In the genomic region with DNA sequence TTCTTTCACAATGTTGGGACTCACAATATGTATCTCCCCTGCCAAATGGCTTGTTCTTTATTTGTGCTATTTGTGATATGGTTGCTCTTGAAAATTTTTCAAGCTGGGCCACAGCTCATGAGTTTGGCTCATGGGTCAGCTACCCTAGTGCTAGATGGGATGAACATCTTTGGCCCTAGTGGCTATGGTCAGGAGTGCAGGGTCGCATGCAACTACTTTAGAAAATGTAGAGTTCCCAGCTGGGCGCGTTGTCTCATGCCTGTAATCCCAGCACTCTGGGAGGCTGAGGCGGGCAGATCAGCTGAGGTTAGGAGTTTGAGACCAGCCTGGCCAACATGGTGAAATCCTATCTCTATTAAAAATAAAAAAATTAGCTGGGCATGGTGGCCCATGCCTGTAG, we compare ENCODE assay signal across 18 cellular contexts. TPM values are rescaled to one million over a fixed set of nuclear protein-coding genes. Genes with fewer than 3 reads are reported as not detected.
DNase-seq lines count a peak whose midpoint lies in the region; ATAC-seq, FAIRE-seq and TF ChIP-seq lines count a peak whose summit lies in the region.
"Had no signal": no experiment of that assay in that cellular context is flagged by ENCODE, and none has a peak within 500 bp of the region (broad histone marks: within the 10 kb centered on the region; RNA-seq: fewer than 3 reads in every experiment).

No MANE protein-coding gene starts in this region.

- in situ Hi-C loops in K562 (cut with MboI) = no loop called here

- no peak overlapping the region for H2AK5ac ChIP-seq in mesendoderm (ENCODE audit: low read length)

- no peaks in the 10 kb centered on the region for H3K79me1 ChIP-seq in mesendoderm (ENCODE audit: low read length)

- H4K20me1 ChIP-seq in K562 (replicated peaks; ENCODE audit: control insufficient read depth, insufficient read depth, low read length) = no peaks in the 10 kb centered on the region

- intact Hi-C loops in K562 (cut with micrococcal nuclease) = no loop called here

- H2BK120ac ChIP-seq in mesendoderm (ENCODE audit: low read depth, low read length) = no peak overlapping the region

- TF ChIP-seq CTCF in BJ (IDR thresholded peaks at IDR 0.05; ENCODE audit: insufficient read depth, low read depth, low read length) (0 out of 2 replicates have a peak, but pooled peaks have one; percentile 10), HFF-Myc (IDR thresholded peaks at IDR 0.05; ENCODE audit: low read depth, low read length, missing control alignments) (peak; percentile 5), K562 (IDR thresholded peaks at IDR 0.05 in 2 of 3, conservative IDR thresholded peaks at IDR 0.05 in 1 of 3; ENCODE audit: insufficient read depth in 2 of 3, low read depth in 1 of 3, low read length in 3 of 3) (peak in 1 of 3 experiments; percentile 21; a peak in 1 of 6 replicates)

- BruUV-seq in K562 (replicated peaks; lab: Mats Ljungman, UMichigan) = no TSS peak

- H2BK15ac ChIP-seq in mesendoderm (replicated peaks; ENCODE audit: low read depth) = no peak overlapping the region

- H3K27ac ChIP-seq in K562 (ENCODE audit: extremely low read depth, low read depth, low read length) = no peak overlapping the region
- H3K27ac ChIP-seq in mesendoderm (ENCODE audit: low read depth, low read length) = no peak overlapping the region
- H3K27ac ChIP-seq: breast epithelium had no signal

- no peaks in the 10 kb centered on the region for H3K79me2 ChIP-seq in K562 (ENCODE audit: control insufficient read depth, insufficient read depth, low read length)
- no peaks in the 10 kb centered on the region for H3K79me2 ChIP-seq in mesendoderm (ENCODE audit: control insufficient read depth, insufficient read depth, low read length)

- H3K18ac ChIP-seq in mesendoderm (ENCODE audit: low read length) = no peak overlapping the region

- H4K8ac ChIP-seq in mesendoderm (ENCODE audit: low read depth, low read length) = no peak overlapping the region

- no peak overlapping the region for H2AFZ ChIP-seq in K562 (ENCODE audit: low read depth, low read length)

- H3K4ac ChIP-seq in mesendoderm (ENCODE audit: low read depth, low read length) = no peak overlapping the region

- H3K4me3 ChIP-seq in BJ (ENCODE audit: low read depth, low read length) (no peak overlapping the region), HFF-Myc (replicated peaks; ENCODE audit: low read depth, low read length) (no peak overlapping the region), K562 (no peak overlapping the region), mesendoderm (ENCODE audit: low read length) (no peak overlapping the region)
- H3K4me3 ChIP-seq: breast epithelium had no signal

- POLR2A ChIA-PET in BJ (lab: Charles Lee) = no interaction called here
- POLR2A ChIA-PET in K562 (lab: Yijun Ruan, JAX) = no interaction called here

- H3K9me3 ChIP-seq in K562 (replicated peaks; ENCODE audit: control insufficient read depth, insufficient read depth, low read depth, low read length) = no peaks in the 10 kb centered on the region
- H3K9me3 ChIP-seq: breast epithelium, SK-N-SH had no signal

- ATAC-seq in K562 (peak; percentile 78), GM18868 (IDR thresholded peaks at IDR 0.05; ENCODE audit: unreplicated experiment) (no peak), GM19023 (IDR thresholded peaks at IDR 0.05; ENCODE audit: unreplicated experiment) (no peak)
- ATAC-seq: CD8-positive, alpha-beta T cell; left colon had no signal

- WGBS in K562 (ENCODE audit: insufficient coverage, low coverage, missing lambda C conversion rate) = 17% methylated on average over 4 of the region's 4 CpGs
- WGBS in mesendoderm (ENCODE audit: extremely low coverage, insufficient coverage, low lambda C conversion rate) = no CpG with 5 or more reads among the region's 4 CpGs

- DNase-seq in BJ (ENCODE audit: low read depth) = no peak
- no peak for DNase-seq in HFF-Myc (ENCODE audit: extremely low read depth, low read depth)
- DNase-seq in K562 (ENCODE audit: extremely low read depth in 1 of 4, low spot score in 3 of 4) = no peak
- peak; percentile 32 for DNase-seq in mesendoderm
- no peak for DNase-seq in NCI-H748 treated with DMSO at 0.1 percent for 48 hours (lab: John Stamatoyannopoulos, UW)
- DNase-seq in middle frontal gyrus (ENCODE audit: extremely low spot score, low spot score) = no peak
- DNase-seq: activated CD4-positive, alpha-beta T cell treated with anti-CD3 and anti-CD28 coated beads for 1 hour; CD8-positive, alpha-beta T cell; erythroblast; left colon; nephron progenitor cell; NK-92 treated with Interleukin-12 subunit alpha and Interleukin-12 subunit beta, amount 100 ng/mL, for 24 hours; posterior cingulate gyrus; SK-N-SH; stimulated activated CD4-positive, alpha-beta T cell treated with anti-CD3 and anti-CD28 coated beads, Interleukin-4, amount 100 ng/mL, for 4 hours had no signal

- H3K4me2 ChIP-seq in K562 (ENCODE audit: insufficient read depth, low read length) (no peak overlapping the region), mesendoderm (ENCODE audit: low read length) (no peak overlapping the region)
- H3K4me2 ChIP-seq: SK-N-SH had no signal

- no peak overlapping the region for H4K5ac ChIP-seq in mesendoderm (ENCODE audit: low read length)

- no peak for TF ChIP-seq RAD21 in K562 (CRISPR knock-in tag; conservative IDR thresholded peaks at IDR 0.05 in 1 of 2, IDR thresholded peaks at IDR 0.05 in 1 of 2)

- peak; percentile 46 for FAIRE-seq in K562 (lab: Jason Lieb, UNC)

- TF ChIP-seq EP300 in K562 (IDR thresholded peaks at IDR 0.05; ENCODE audit: low read length) = no peak

- H3K23ac ChIP-seq in mesendoderm (ENCODE audit: low read length) = no peak overlapping the region

- no peaks in the 10 kb centered on the region for H3K9me1 ChIP-seq in K562 (ENCODE audit: control insufficient read depth, insufficient read depth, low read length)

- no peak overlapping the region for H2BK5ac ChIP-seq in mesendoderm (ENCODE audit: low read length)

- H3K56ac ChIP-seq in mesendoderm (ENCODE audit: low read length) = no peak overlapping the region

- H3K9ac ChIP-seq in K562 (ENCODE audit: insufficient read depth in 1 of 2, low read depth in 2 of 2, low read length in 2 of 2) = no peak overlapping the region
- H3K9ac ChIP-seq in mesendoderm (ENCODE audit: low read length) = no peak overlapping the region
- H3K9ac ChIP-seq: SK-N-SH had no signal

- H3K27me3 ChIP-seq in BJ (ENCODE audit: control insufficient read depth, insufficient read depth, low read length) (no peaks in the 10 kb centered on the region), K562 (ENCODE audit: control insufficient read depth in 2 of 2, insufficient read depth in 2 of 2, low read length in 2 of 2) (peaks cover 14 to 26% of the 10 kb centered on the region in 2 experiments; a peak in 4 of 5 replicates), mesendoderm (ENCODE audit: insufficient read depth, low read length, poor library complexity) (no peaks in the 10 kb centered on the region)
- H3K27me3 ChIP-seq: breast epithelium had no signal

- CTCF ChIA-PET in BJ (lab: Yijun Ruan, JAX) = interaction anchor here (1.2 to 2.7 kb wide), 2 partner anchors 10 to 18 kb away, joined by 3 to 15 read pairs; no protein-coding TSS in a partner anchor
- CTCF ChIA-PET in K562 (lab: Yijun Ruan, JAX; ENCODE audit: low intra/inter-chr PET ratio) = no interaction called here

- H3K36me3 ChIP-seq in BJ (ENCODE audit: control insufficient read depth, insufficient read depth, low read length) = no peaks in the 10 kb centered on the region
- no peaks in the 10 kb centered on the region for H3K36me3 ChIP-seq in K562 (ENCODE audit: control insufficient read depth, insufficient read depth, low read length)
- H3K36me3 ChIP-seq in mesendoderm (ENCODE audit: control insufficient read depth, insufficient read depth, low read length) = no peaks in the 10 kb centered on the region
- H3K36me3 ChIP-seq: breast epithelium had no signal

- no peak for TF ChIP-seq POLR2A in K562 (conservative IDR thresholded peaks at IDR 0.05)

- H3K4me1 ChIP-seq in K562 (replicated peaks in 1 of 2; ENCODE audit: control insufficient read depth in 2 of 2, insufficient read depth in 2 of 2, low read length in 2 of 2) = no peaks in the 10 kb centered on the region
- H3K4me1 ChIP-seq in mesendoderm (ENCODE audit: control insufficient read depth, low read depth, low read length) = no peaks in the 10 kb centered on the region
- H3K4me1 ChIP-seq: breast epithelium had no signal

TF ChIP-seq in K562, 482 proteins besides CTCF, POLR2A, EP300 and RAD21 (continues in another document):
- TF ChIP-seq XRCC4 (IDR thresholded peaks at IDR 0.05; ENCODE audit: extremely low read depth, insufficient read depth, insufficient read length) = no peak
- TF ChIP-seq FOXK1 (CRISPR knock-in tag; IDR thresholded peaks at IDR 0.05; ENCODE audit: borderline replicate concordance) = no peak
- no peak for TF ChIP-seq NFATC3 (IDR thresholded peaks at IDR 0.05)
- no peak for TF ChIP-seq MEF2A (IDR thresholded peaks at IDR 0.05; ENCODE audit: control insufficient read depth, low read depth, low read length)
- no peak for TF ChIP-seq ZNF232 (CRISPR knock-in tag; IDR thresholded peaks at IDR 0.05)
- no peak for TF ChIP-seq CSDE1 (IDR thresholded peaks at IDR 0.05)
- no peak for TF ChIP-seq CHD4 (IDR thresholded peaks at IDR 0.05; ENCODE audit: insufficient read depth, insufficient replicate concordance, low read depth, low read length, poor library complexity, severe bottlenecking)
- no peak for TF ChIP-seq SUPT5H (IDR thresholded peaks at IDR 0.05)
- TF ChIP-seq TCF7 (IDR thresholded peaks at IDR 0.05; ENCODE audit: borderline replicate concordance) = no peak

RNA-seq across cellular contexts. Expression of a gene that starts 55.8 kb away (rescaled TPM):
- polyA plus RNA-seq in BJ (2011; rRNA removed) = 87.2 and 126 TPM in 2 replicates
- polyA minus RNA-seq in BJ (2011; rRNA and poly(A)+ RNA removed) = 37.2 and 46.3 TPM in 2 replicates
- 15.1 and 30.6 TPM in 2 replicates for total RNA-seq in K562 (2011; cell fraction: chromatin; rRNA removed; ENCODE audit: low replicate concordance)
- 9.7 and 14.5 TPM in 2 replicates for total RNA-seq in K562 (2011; cell fraction: nucleolus; rRNA removed)
- total RNA-seq in K562 (2011; cell fraction: nucleoplasm; rRNA removed) = 12.2 and 21.1 TPM in 2 replicates
- total RNA-seq in K562 (2014; rRNA removed) = 316 and 1,050 TPM in 2 replicates
- total RNA-seq in K562 (2014; rRNA removed; fragmentation: Illumina TruSeq; extraction: Trizol) = 43.0 and 52.0 TPM in 2 replicates
- 32.9 and 34.6 TPM in 2 replicates for total RNA-seq in K562 (2015; rRNA removed; fragmentation: Illumina TruSeq; extraction: Trizol)
- 66.9 and 77.6 TPM in 2 replicates for total RNA-seq in K562 (2021)
- polyA plus RNA-seq in K562 (2011; rRNA removed) = 58.3 and 73.7 TPM in 2 replicates
- polyA plus RNA-seq in K562 (2011; cell fraction: cytosol; rRNA removed) = 63.0 and 229 TPM in 2 replicates
- 25.9 and 40.4 TPM in 2 replicates for polyA plus RNA-seq in K562 (2011; cell fraction: nucleus; rRNA removed)
- polyA plus RNA-seq in K562 (2012) = 34.3 and 43.5 TPM in 2 replicates
- 38.2 and 47.6 TPM in 2 replicates for polyA plus RNA-seq in K562 (2014; fragmentation: Illumina TruSeq; extraction: Trizol)
- 10 to 100 TPM in 1 of 2 experiments, 1 to 10 TPM in 1; 9.2 to 10.6 TPM for polyA plus RNA-seq in K562 (2014; fragmentation: Nextera tagmentation; extraction: Ambion mirVana)
- polyA plus RNA-seq in K562 (2014; rRNA removed) = 370 and 537 TPM in 2 replicates
- polyA minus RNA-seq in K562 (2011; rRNA and poly(A)+ RNA removed) = 86.9 and 94.7 TPM in 2 replicates
- 37.8 and 44.7 TPM in 2 replicates for polyA minus RNA-seq in K562 (2011; cell fraction: cytosol; rRNA and poly(A)+ RNA removed)
- 20.8 and 24.2 TPM in 2 replicates for polyA minus RNA-seq in K562 (2011; cell fraction: nucleus; rRNA and poly(A)+ RNA removed)
- 138 TPM for polyA plus RNA-seq in mesendoderm (2013, experiment 1 of 2)
- polyA plus RNA-seq in mesendoderm (2013, experiment 2 of 2) = 132 TPM
